ENCODE assay signal across 17 cellular contexts in the genomic region with DNA sequence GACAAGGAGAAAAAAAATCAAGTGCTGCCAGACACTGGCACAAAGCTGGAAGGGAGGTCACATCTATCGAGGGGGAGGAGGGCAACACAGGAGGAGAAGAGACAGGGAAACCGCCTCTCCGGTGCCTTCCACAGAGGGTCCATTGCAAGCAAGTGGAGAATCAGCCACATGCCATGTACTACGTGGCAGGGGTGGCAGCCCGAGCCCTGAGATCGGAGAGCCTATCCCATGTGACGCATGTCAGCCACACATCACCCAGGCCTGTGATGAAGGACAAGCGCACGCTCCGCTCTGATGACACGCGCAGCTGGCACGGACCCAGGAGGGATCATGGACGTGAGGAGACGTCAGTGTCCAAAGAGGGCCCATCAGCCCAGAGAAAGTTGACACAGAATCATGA.
"Had no signal": no experiment of that assay in that cellular context is flagged by ENCODE, and none has a peak within 500 bp of the region (broad histone marks: within the 10 kb centered on the region; RNA-seq: fewer than 3 reads in every experiment).

No MANE protein-coding gene starts in this region.

- DNase-seq: activated CD4-positive, alpha-beta T cell treated with anti-CD3 and anti-CD28 coated beads for 1 hour; activated CD4-positive, alpha-beta T cell treated with anti-CD3 and anti-CD28 coated beads, Interleukin-2, amount 50 U/mL, for 4 hours; activated CD8-positive, alpha-beta memory T cell treated with anti-CD3 and anti-CD28 coated beads, Interleukin-2, amount 10 ng/mL, durations not matched to agents 7 days and 5 days; activated naive CD4-positive, alpha-beta T cell treated with anti-CD3 and anti-CD28 coated beads, Interleukin-2, amount 50 U/mL, for 16 hours; activated T-cell treated with anti-CD3 and anti-CD28 coated beads, Interleukin-2, amount 50 U/mL, for 24 hours; caudate nucleus; colonic mucosa; glutamatergic neuron; immature natural killer cell; naive B cell; retina; stimulated activated CD4-positive, alpha-beta T cell treated with anti-CD3 and anti-CD28 coated beads, Interleukin-2, amount 100 ng/mL, for 48 hours; T-helper 1 cell had no signal

- H3K4me3 Mint-ChIP-seq: activated CD8-positive, alpha-beta memory T cell treated with anti-CD3 and anti-CD28 coated beads, Interleukin-2, amount 10 ng/mL, durations not matched to agents 7 days and 5 days; activated T-cell treated with anti-CD3 and anti-CD28 coated beads, Interleukin-2, amount 50 U/mL, for 24 hours; immature natural killer cell; naive B cell; neural progenitor cell; stimulated activated memory B cell treated with anti-CD40 and anti-IgM and Interleukin-4, amounts not matched to agents 10 μg/mL and 1 μg/mL and 100 μg/mL, for 72 hours had no signal

- H3K27me3 ChIP-seq: colonic mucosa, esophagus muscularis mucosa, neural progenitor cell had no signal

- H3K27me3 Mint-ChIP-seq: activated CD8-positive, alpha-beta memory T cell treated with anti-CD3 and anti-CD28 coated beads, Interleukin-2, amount 10 ng/mL, durations not matched to agents 7 days and 5 days; stimulated activated memory B cell treated with anti-CD40 and anti-IgM and Interleukin-4, amounts not matched to agents 10 μg/mL and 1 μg/mL and 100 μg/mL, for 72 hours had no signal

- H3K36me3 ChIP-seq: colonic mucosa, esophagus muscularis mucosa, neural progenitor cell had no signal

- H3K4me3 ChIP-seq: colonic mucosa, esophagus muscularis mucosa, neural progenitor cell had no signal

- H3K4me2 ChIP-seq: neural progenitor cell had no signal

- H3K27ac ChIP-seq: colonic mucosa, esophagus muscularis mucosa, neural progenitor cell, parathyroid adenoma had no signal

- H3K9me3 Mint-ChIP-seq: immature natural killer cell, neural progenitor cell had no signal

- H3K36me3 Mint-ChIP-seq: activated CD8-positive, alpha-beta memory T cell treated with anti-CD3 and anti-CD28 coated beads, Interleukin-2, amount 10 ng/mL, durations not matched to agents 7 days and 5 days; naive B cell; neural progenitor cell; stimulated activated memory B cell treated with anti-CD40 and anti-IgM and Interleukin-4, amounts not matched to agents 10 μg/mL and 1 μg/mL and 100 μg/mL, for 72 hours had no signal

- H3K27ac Mint-ChIP-seq: activated CD8-positive, alpha-beta memory T cell treated with anti-CD3 and anti-CD28 coated beads, Interleukin-2, amount 10 ng/mL, durations not matched to agents 7 days and 5 days; neural progenitor cell; stimulated activated memory B cell treated with anti-CD40 and anti-IgM and Interleukin-4, amounts not matched to agents 10 μg/mL and 1 μg/mL and 100 μg/mL, for 72 hours had no signal

- H3K4me1 Mint-ChIP-seq: stimulated activated memory B cell treated with anti-CD40 and anti-IgM and Interleukin-4, amounts not matched to agents 10 μg/mL and 1 μg/mL and 100 μg/mL, for 72 hours had no signal

- H3K9ac ChIP-seq: neural progenitor cell, parathyroid adenoma had no signal

- H3K4me1 ChIP-seq: colonic mucosa had no signal

- ATAC-seq: activated CD8-positive, alpha-beta memory T cell treated with anti-CD3 and anti-CD28 coated beads, Interleukin-2, amount 10 ng/mL, durations not matched to agents 7 days and 5 days; stimulated activated memory B cell treated with anti-CD40 and anti-IgM and Interleukin-4, amounts not matched to agents 10 μg/mL and 1 μg/mL and 100 μg/mL, for 72 hours had no signal
